ENCODE assay signal across 8 cellular contexts in the genomic region with DNA sequence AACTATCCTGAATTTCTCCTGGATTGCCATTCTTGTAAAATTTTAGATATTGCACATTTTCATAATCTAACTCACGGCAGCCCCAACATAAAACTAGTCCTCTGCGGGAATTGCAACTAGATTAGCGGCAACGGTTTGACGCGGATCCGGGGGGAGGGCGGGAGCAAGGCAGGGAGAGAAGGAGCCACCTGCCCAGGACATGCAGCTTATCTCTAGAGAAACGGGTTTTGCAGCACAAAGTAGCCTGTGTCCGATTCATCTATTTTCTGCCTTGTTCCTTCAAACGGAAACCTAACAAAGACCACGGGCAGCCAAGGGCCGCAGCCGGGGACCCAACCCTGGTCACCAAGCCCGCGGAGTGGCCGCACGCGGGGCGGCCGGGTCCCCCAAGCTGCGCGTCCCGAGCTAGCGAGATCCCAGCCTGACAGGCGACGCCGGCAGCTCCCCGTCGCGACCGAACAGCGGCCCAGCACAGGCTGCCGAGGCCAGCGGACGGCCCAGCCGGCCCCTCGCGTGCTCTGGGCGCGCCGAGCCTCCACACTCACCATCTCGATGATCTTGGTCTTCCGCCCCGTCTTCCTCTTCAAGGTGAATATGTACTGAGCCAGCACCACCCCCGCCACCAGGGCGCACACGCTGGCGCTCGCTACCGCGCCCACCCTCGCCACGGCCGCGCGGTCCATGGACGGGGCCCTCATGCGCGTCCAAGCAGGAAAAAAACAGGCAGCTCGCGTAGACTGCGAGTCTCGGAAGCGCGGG. TPM values are rescaled to one million over a fixed set of nuclear protein-coding genes. Genes with fewer than 3 reads are reported as not detected.
DNase-seq lines count a peak whose midpoint lies in the region; ATAC-seq, FAIRE-seq and TF ChIP-seq lines count a peak whose summit lies in the region.

TSS of gene NT5C3A (minus strand) at position 754 of the 759 bp plus-strand sequence. CDS start at position 683, 71 bp downstream.

- H3K27ac Mint-ChIP-seq in CD8-positive, alpha-beta memory T cell: peak within 1 kb of the TSS; percentile 85 to 99 (median 96)

- peak in 3 of 5 donors; percentile 3 to 48 (median 16) for DNase-seq in CD8-positive, alpha-beta memory T cell
- DNase-seq in GM19239 (ENCODE audit: insufficient read length, low spot score) (peak; percentile 13), RCC 7860 (ENCODE audit: low spot score) (peak; percentile 21), astrocyte of the cerebellum (ENCODE audit: low read depth) (no peak), hypothalamus (lab: John Stamatoyannopoulos, UW) (peak in 29 of 51 donors; percentile 1 to 66 (median 42)), renal cortical epithelial cell (ENCODE audit: low read depth) (peak; percentile 11), T1000 (lab: John Stamatoyannopoulos, UW) (no peak)

- peak within 1 kb of the TSS; percentile 82 for H3K4me3 ChIP-seq in CD8-positive, alpha-beta memory T cell (ENCODE audit: low read length)
- peak within 1 kb of the TSS; percentile 80 for H3K4me3 ChIP-seq in astrocyte of the cerebellum (ENCODE audit: low read depth, low read length)

- peak within 1 kb of the TSS; percentile 87 to 98 (median 95) for H3K4me3 Mint-ChIP-seq in CD8-positive, alpha-beta memory T cell

- H3K36me3 ChIP-seq in CD8-positive, alpha-beta memory T cell (ENCODE audit: insufficient read depth, low read length): no peaks in the 10 kb centered on the region

- H3K27me3 Mint-ChIP-seq in CD8-positive, alpha-beta memory T cell: peaks cover 1 to 9% of the 10 kb centered on the region in 2 donors

- POLR2A ChIA-PET in CD8-positive, alpha-beta memory T cell (lab: Charles Lee): interaction anchor here (0.6 to 1.5 kb wide), 11 partner anchors 11 to 572 kb away, joined by 3 to 13 read pairs (median 5); partner anchors contain the start of genes AVL9, KBTBD2, LSM5 and RP9

- no peaks in the 10 kb centered on the region for H3K27me3 ChIP-seq in CD8-positive, alpha-beta memory T cell (ENCODE audit: insufficient read depth, low read length, poor library complexity, severe bottlenecking)

- peaks cover 7 to 23% (median 15%) of the 10 kb centered on the region in 3 donors for H3K36me3 Mint-ChIP-seq in CD8-positive, alpha-beta memory T cell

- H3K4me1 ChIP-seq in CD8-positive, alpha-beta memory T cell (ENCODE audit: insufficient read depth, low read length): peaks cover 30% of the 10 kb centered on the region

- peak; percentile 58 for ATAC-seq in HG03354 (IDR thresholded peaks at IDR 0.05; ENCODE audit: poor library complexity, severe bottlenecking, unreplicated experiment)

- H3K9me3 Mint-ChIP-seq in CD8-positive, alpha-beta memory T cell: peaks cover 3 to 9% (median 7%) of the 10 kb centered on the region in 5 donors

- in situ Hi-C loops in astrocyte of the cerebellum (cut with HindIII; ENCODE audit: low sequenced_read_pairs): no loop called here

- H3K9me3 ChIP-seq in CD8-positive, alpha-beta memory T cell (ENCODE audit: low read length): no peaks in the 10 kb centered on the region

- peak within 1 kb of the TSS; percentile 82 for H3K27ac ChIP-seq in CD8-positive, alpha-beta memory T cell (ENCODE audit: low read depth, low read length)

- peaks cover 43 to 56% (median 55%) of the 10 kb centered on the region in 3 donors for H3K4me1 Mint-ChIP-seq in CD8-positive, alpha-beta memory T cell

- no peak for TF ChIP-seq CTCF in astrocyte of the cerebellum (IDR thresholded peaks at IDR 0.05; ENCODE audit: low read depth, low read length, missing control alignments)

- CTCF ChIA-PET in CD8-positive, alpha-beta memory T cell (lab: Charles Lee): interaction anchor here (0.9 to 3.1 kb wide), 10 partner anchors 8 to 172 kb away, joined by 3 to 22 read pairs (median 4); partner anchors contain the start of gene RP9

- FAIRE-seq in GM19239 (lab: Jason Lieb, UNC): peak; percentile 33
- no peak for FAIRE-seq in RCC 7860 (lab: Jason Lieb, UNC)

RNA-seq across cellular contexts. Expression of gene NT5C3A, which starts in this region (rescaled TPM):
- total RNA-seq in CD8-positive, alpha-beta memory T cell: 10 to 100 TPM; 27.6 to 31.5 TPM
- 54.1 TPM for polyA plus RNA-seq in CD8-positive, alpha-beta memory T cell
- total RNA-seq in renal cortical epithelial cell: 26.5 and 67.7 TPM in 2 replicates

Comparison
In these comparisons a context has a peak if more than half of its experiments do, and no peak if none do; other contexts are left out.
1. DNase-seq: peak in CD8-positive, alpha-beta memory T cell (3 of 5), GM19239 (single experiment), RCC 7860 (single experiment), hypothalamus (29 of 51) and renal cortical epithelial cell (single experiment); none in astrocyte of the cerebellum (single experiment) and T1000 (single experiment).